ENCODE assay signal across 1 cellular context in the genomic region with DNA sequence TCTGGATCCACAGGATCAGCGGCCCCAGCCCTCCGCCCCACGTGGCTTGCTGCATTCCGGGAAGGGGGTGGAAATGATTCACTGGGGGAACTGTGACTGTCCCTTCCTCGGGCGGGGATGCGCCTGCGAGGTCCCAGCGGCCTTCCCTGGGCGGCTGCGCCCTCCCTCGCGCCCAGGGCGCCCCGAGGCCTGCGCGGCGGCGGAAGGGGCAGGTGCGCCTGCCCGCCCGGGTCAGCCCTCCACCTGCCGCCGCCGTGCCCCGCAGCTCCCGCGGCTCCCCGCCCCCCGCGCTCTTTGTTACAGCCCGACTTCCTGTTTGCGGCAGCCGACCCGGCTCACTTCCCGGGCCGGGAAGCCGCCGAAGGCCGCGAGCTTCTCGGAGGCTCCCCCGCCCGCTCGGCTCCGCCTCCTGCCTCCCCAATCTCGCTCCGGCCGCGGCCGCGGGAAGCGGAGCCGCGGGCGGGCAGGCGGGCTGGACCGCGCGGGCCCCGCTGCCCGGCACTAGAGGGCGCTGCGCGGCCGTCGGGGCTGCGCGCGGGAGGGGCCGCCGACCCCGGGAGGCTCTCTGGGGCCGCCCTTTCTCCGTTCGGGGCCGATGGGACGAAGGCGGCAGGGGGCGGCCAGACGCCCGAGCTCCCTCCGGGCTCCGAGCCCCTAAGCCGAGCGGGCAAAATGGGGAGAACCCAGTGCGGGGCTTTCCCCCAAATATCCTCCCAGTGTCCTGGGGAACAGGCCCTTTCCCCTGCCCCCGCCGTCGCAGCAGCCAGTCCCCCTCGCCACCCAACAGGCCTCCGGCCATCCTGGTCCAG.
TF ChIP-seq lines count a peak whose summit lies in the region.

No MANE protein-coding gene starts in this region.

TF ChIP-seq in HEK293, 187 proteins besides CTCF, POLR2A, EP300 and RAD21 (continued from another document):
- TF ChIP-seq ZBTB48 (tag by site-specific recombination; IDR thresholded peaks at IDR 0.05) (peak; percentile 70; the same call in 1 of the 2 replicates), YY2 (tag by site-specific recombination; IDR thresholded peaks at IDR 0.05) (no peak), ZNF37A (tag by site-specific recombination; IDR thresholded peaks at IDR 0.05) (no peak), TCF7L2 (IDR thresholded peaks at IDR 0.05; ENCODE audit: borderline replicate concordance, low read depth, low read length) (no peak), ZNF211 (tag by site-specific recombination; IDR thresholded peaks at IDR 0.05; ENCODE audit: low read depth) (no peak), ZNF785 (tag by site-specific recombination; IDR thresholded peaks at IDR 0.05) (no peak), ZNF777 (tag by site-specific recombination; IDR thresholded peaks at IDR 0.05; ENCODE audit: borderline replicate concordance) (no peak)
- TF ChIP-seq, protein P1, sequence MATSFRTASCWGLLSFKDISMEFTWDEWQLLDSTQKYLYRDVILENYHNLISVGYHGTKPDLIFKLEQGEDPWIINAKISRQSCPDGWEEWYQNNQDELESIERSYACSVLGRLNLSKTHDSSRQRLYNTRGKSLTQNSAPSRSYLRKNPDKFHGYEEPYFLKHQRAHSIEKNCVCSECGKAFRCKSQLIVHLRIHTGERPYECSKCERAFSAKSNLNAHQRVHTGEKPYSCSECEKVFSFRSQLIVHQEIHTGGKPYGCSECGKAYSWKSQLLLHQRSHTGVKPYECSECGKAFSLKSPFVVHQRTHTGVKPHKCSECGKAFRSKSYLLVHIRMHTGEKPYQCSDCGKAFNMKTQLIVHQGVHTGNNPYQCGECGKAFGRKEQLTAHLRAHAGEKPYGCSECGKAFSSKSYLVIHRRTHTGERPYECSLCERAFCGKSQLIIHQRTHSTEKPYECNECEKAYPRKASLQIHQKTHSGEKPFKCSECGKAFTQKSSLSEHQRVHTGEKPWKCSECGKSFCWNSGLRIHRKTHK (tag by site-specific recombination; IDR thresholded peaks at IDR 0.05) = no peak
